ENCODE assay signal across 21 cellular contexts in genomic region chr7:86574006-86574405, GRCh38.
"Had no signal": no experiment of that assay in that cellular context is flagged by ENCODE, and none has a peak within 500 bp of the region (broad histone marks: within the 10 kb centered on the region; RNA-seq: fewer than 3 reads in every experiment).

No MANE protein-coding gene starts in this region.

- DNase-seq: colonic mucosa; dermis blood vessel endothelial cell; erythroblast; foreskin keratinocyte; head of caudate nucleus; mammary epithelial cell; naive thymus-derived CD4-positive, alpha-beta T cell; nephron progenitor cell; retina; right lobe of liver; stimulated activated CD4-positive, alpha-beta T cell treated with anti-CD3 and anti-CD28 coated beads, Interleukin-15, amount 100 ng/mL, for 24 hours; stimulated activated CD4-positive, alpha-beta T cell treated with anti-CD3 and anti-CD28 coated beads, Interleukin-1b, Interleukin-23, amount 100 ng/mL, for 48 hours; stimulated activated CD4-positive, alpha-beta T cell treated with anti-CD3 and anti-CD28 coated beads, Interleukin-4, amount 100 ng/mL, for 4 hours; stimulated activated naive B cell treated with anti-CD40 and anti-IgM and Interleukin-4, amounts not matched to agents 10 μg/mL and 1 μg/mL and 100 μg/mL, for 72 hours; stimulated activated naive CD8-positive, alpha-beta T cell treated with anti-CD3 and anti-CD28 coated beads, Interleukin-15, amount 100 ng/mL, for 72 hours; trophoblast cell had no signal

- H3K27ac ChIP-seq: colonic mucosa, foreskin keratinocyte, hepatocyte, parathyroid adenoma, prostate gland, right lobe of liver, thoracic aorta had no signal

- H3K4me1 ChIP-seq: colonic mucosa, foreskin keratinocyte, parathyroid adenoma, prostate gland, right lobe of liver had no signal

- H3K27me3 ChIP-seq: colonic mucosa, foreskin keratinocyte, hepatocyte, right lobe of liver had no signal

- H3K4me3 ChIP-seq: colonic mucosa, hepatocyte, prostate gland, right lobe of liver, thoracic aorta had no signal

- ATAC-seq: foreskin keratinocyte; left lobe of liver; naive thymus-derived CD4-positive, alpha-beta T cell; right lobe of liver; stimulated activated naive B cell treated with anti-CD40 and anti-IgM and Interleukin-4, amounts not matched to agents 10 μg/mL and 1 μg/mL and 100 μg/mL, for 72 hours; stimulated activated naive CD8-positive, alpha-beta T cell treated with anti-CD3 and anti-CD28 coated beads, Interleukin-15, amount 100 ng/mL, for 72 hours had no signal

- H3K36me3 ChIP-seq: colonic mucosa, prostate gland, right lobe of liver, thoracic aorta had no signal

- H3K9me3 ChIP-seq: colonic mucosa, prostate gland, right lobe of liver, thoracic aorta had no signal
